ENCODE assay signal across 1 cellular context in genomic region chr1:52404116-52404974, GRCh38.
TF ChIP-seq lines count a peak whose summit lies in the region.

Gene ORC1 (minus strand): TSS chr1:52404423. CDS start chr1:52402223, 2,200 bp downstream.
A gene with protein sequence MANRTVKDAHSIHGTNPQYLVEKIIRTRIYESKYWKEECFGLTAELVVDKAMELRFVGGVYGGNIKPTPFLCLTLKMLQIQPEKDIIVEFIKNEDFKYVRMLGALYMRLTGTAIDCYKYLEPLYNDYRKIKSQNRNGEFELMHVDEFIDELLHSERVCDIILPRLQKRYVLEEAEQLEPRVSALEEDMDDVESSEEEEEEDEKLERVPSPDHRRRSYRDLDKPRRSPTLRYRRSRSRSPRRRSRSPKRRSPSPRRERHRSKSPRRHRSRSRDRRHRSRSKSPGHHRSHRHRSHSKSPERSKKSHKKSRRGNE (plus strand): TSS chr1:52404602. CDS start chr1:52404750, 148 bp downstream.

TF ChIP-seq in HepG2, 621 proteins besides CTCF, POLR2A, EP300 and RAD21 (continued from another document and continues in another):
- peak; percentile 51; the same call in 1 of the 2 replicates for TF ChIP-seq ZNF784 (CRISPR knock-in tag; IDR thresholded peaks at IDR 0.05; ENCODE audit: borderline replicate concordance)
- peak; percentile 43; the same call in 1 of the 2 replicates for TF ChIP-seq HDAC2 (CRISPR knock-in tag; IDR thresholded peaks at IDR 0.05)
- peak; percentile 84 for TF ChIP-seq YEATS4 (CRISPR knock-in tag; IDR thresholded peaks at IDR 0.05; ENCODE audit: borderline replicate concordance)
- TF ChIP-seq ATM (IDR thresholded peaks at IDR 0.05; ENCODE audit: borderline replicate concordance): no peak
- no peak for TF ChIP-seq JDP2 (CRISPR knock-in tag; IDR thresholded peaks at IDR 0.05; ENCODE audit: borderline replicate concordance)
- peak; percentile 96 for TF ChIP-seq KAT8 (CRISPR knock-in tag; IDR thresholded peaks at IDR 0.05)
- TF ChIP-seq ZNF577 (CRISPR knock-in tag; IDR thresholded peaks at IDR 0.05; ENCODE audit: borderline replicate concordance, low read depth): no peak
- TF ChIP-seq KLF11 (CRISPR knock-in tag; IDR thresholded peaks at IDR 0.05): no peak; the same call in 1 of the 2 replicates
- peak; percentile 92 for TF ChIP-seq KMT2A (CRISPR knock-in tag; IDR thresholded peaks at IDR 0.05)
- TF ChIP-seq, protein P1, sequence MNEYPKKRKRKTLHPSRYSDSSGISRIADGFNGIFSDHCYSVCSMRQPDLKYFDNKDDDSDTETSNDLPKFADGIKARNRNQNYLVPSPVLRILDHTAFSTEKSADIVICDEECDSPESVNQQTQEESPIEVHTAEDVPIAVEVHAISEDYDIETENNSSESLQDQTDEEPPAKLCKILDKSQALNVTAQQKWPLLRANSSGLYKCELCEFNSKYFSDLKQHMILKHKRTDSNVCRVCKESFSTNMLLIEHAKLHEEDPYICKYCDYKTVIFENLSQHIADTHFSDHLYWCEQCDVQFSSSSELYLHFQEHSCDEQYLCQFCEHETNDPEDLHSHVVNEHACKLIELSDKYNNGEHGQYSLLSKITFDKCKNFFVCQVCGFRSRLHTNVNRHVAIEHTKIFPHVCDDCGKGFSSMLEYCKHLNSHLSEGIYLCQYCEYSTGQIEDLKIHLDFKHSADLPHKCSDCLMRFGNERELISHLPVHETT (CRISPR knock-in tag; conservative IDR thresholded peaks at IDR 0.05): peak; percentile 38; the same call in 1 of the 2 replicates
- TF ChIP-seq, protein P2, sequence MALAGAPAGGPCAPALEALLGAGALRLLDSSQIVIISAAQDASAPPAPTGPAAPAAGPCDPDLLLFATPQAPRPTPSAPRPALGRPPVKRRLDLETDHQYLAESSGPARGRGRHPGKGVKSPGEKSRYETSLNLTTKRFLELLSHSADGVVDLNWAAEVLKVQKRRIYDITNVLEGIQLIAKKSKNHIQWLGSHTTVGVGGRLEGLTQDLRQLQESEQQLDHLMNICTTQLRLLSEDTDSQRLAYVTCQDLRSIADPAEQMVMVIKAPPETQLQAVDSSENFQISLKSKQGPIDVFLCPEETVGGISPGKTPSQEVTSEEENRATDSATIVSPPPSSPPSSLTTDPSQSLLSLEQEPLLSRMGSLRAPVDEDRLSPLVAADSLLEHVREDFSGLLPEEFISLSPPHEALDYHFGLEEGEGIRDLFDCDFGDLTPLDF (CRISPR knock-in tag; IDR thresholded peaks at IDR 0.05): peak; percentile 72
- TF ChIP-seq MIER2 (CRISPR knock-in tag; IDR thresholded peaks at IDR 0.05): peak; percentile 21; the same call in 1 of the 2 replicates
- TF ChIP-seq ZNF747 (CRISPR knock-in tag; IDR thresholded peaks at IDR 0.05; ENCODE audit: borderline replicate concordance): peak; percentile 86; the same call in 1 of the 2 replicates
- TF ChIP-seq, protein P3, sequence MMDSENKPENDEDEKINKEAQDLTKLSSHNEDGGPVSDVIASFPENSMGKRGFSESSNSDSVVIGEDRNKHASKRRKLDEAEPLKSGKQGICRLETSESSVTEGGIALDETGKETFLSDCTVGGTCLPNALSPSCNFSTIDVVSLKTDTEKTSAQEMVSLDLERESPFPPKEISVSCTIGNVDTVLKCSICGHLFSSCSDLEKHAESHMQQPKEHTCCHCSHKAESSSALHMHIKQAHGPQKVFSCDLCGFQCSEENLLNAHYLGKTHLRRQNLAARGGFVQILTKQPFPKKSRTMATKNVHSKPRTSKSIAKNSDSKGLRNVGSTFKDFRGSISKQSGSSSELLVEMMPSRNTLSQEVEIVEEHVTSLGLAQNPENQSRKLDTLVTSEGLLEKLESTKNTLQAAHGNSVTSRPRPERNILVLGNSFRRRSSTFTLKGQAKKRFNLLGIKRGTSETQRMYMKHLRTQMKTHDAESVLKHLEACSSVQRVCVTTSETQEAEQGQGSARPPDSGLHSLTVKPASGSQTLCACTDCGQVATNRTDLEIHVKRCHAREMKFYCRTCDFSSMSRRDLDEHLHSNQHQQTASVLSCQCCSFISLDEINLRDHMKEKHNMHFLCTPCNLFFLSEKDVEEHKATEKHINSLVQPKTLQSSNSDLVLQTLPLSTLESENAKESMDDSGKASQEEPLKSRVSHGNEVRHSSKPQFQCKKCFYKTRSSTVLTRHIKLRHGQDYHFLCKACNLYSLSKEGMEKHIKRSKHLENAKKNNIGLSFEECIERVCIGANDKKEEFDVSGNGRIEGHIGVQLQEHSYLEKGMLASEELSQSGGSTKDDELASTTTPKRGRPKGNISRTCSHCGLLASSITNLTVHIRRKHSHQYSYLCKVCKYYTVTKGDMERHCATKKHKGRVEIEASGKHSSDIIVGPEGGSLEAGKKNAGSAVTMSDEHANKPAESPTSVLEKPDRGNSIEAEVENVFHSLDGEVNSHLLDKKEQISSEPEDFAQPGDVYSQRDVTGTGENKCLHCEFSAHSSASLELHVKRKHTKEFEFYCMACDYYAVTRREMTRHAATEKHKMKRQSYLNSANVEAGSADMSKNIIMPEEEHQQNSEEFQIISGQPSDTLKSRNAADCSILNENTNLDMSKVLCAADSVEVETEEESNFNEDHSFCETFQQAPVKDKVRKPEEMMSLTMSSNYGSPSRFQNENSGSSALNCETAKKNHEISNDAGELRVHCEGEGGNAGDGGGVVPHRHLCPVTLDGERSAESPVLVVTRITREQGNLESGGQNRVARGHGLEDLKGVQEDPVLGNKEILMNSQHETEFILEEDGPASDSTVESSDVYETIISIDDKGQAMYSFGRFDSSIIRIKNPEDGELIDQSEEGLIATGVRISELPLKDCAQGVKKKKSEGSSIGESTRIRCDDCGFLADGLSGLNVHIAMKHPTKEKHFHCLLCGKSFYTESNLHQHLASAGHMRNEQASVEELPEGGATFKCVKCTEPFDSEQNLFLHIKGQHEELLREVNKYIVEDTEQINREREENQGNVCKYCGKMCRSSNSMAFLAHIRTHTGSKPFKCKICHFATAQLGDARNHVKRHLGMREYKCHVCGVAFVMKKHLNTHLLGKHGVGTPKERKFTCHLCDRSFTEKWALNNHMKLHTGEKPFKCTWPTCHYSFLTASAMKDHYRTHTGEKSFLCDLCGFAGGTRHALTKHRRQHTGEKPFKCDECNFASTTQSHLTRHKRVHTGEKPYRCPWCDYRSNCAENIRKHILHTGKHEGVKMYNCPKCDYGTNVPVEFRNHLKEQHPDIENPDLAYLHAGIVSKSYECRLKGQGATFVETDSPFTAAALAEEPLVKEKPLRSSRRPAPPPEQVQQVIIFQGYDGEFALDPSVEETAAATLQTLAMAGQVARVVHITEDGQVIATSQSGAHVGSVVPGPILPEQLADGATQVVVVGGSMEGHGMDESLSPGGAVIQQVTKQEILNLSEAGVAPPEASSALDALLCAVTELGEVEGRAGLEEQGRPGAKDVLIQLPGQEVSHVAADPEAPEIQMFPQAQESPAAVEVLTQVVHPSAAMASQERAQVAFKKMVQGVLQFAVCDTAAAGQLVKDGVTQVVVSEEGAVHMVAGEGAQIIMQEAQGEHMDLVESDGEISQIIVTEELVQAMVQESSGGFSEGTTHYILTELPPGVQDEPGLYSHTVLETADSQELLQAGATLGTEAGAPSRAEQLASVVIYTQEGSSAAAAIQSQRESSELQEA (CRISPR knock-in tag; IDR thresholded peaks at IDR 0.05; ENCODE audit: not compliant biosample characterization): peak; percentile 54
- TF ChIP-seq MTF2 (CRISPR knock-in tag; IDR thresholded peaks at IDR 0.05; ENCODE audit: borderline replicate concordance): no peak
- TF ChIP-seq CEBPG (CRISPR knock-in tag; IDR thresholded peaks at IDR 0.05): peak; percentile 98
- TF ChIP-seq ZNF589 (CRISPR knock-in tag; conservative IDR thresholded peaks at IDR 0.05): 0 out of 2 replicates have a peak, but pooled peaks have one; percentile 27
- 0 out of 2 replicates have a peak, but pooled peaks have one; percentile 7 for TF ChIP-seq ZMYM3 (CRISPR knock-in tag; IDR thresholded peaks at IDR 0.05)
- peak; percentile 91; the same call in 1 of the 2 replicates for TF ChIP-seq ETV5 (CRISPR knock-in tag; IDR thresholded peaks at IDR 0.05; ENCODE audit: borderline replicate concordance)
- peak; percentile 93; the same call in 1 of the 2 replicates for TF ChIP-seq KMT2B (CRISPR knock-in tag; IDR thresholded peaks at IDR 0.05)
- peak; percentile 93 for TF ChIP-seq THAP11 (CRISPR knock-in tag; IDR thresholded peaks at IDR 0.05)
- TF ChIP-seq XRCC5 (optimal IDR thresholded peaks at IDR 0.05; ENCODE audit: low read length): no peak
- peak; percentile 96 for TF ChIP-seq POLR2AphosphoS5 (IDR thresholded peaks at IDR 0.05; ENCODE audit: low read depth, low read length)
- TF ChIP-seq ZBTB38 (CRISPR knock-in tag; IDR thresholded peaks at IDR 0.05): peak; percentile 70; the same call in 1 of the 2 replicates
- TF ChIP-seq MAF1 (CRISPR knock-in tag; IDR thresholded peaks at IDR 0.05; ENCODE audit: borderline replicate concordance): no peak
- TF ChIP-seq FOXP4 (CRISPR knock-in tag; IDR thresholded peaks at IDR 0.05): no peak; the same call in 1 of the 2 replicates
- TF ChIP-seq SP5 (CRISPR knock-in tag; IDR thresholded peaks at IDR 0.05; ENCODE audit: borderline replicate concordance, low read depth): peak; percentile 69
- no peak; the same call in 1 of the 2 replicates for TF ChIP-seq ZNF782 (CRISPR knock-in tag; IDR thresholded peaks at IDR 0.05; ENCODE audit: borderline replicate concordance)
- no peak for TF ChIP-seq HNRNPH1 (optimal IDR thresholded peaks at IDR 0.05; ENCODE audit: low read depth, low read length)
- peak; percentile 82; the same call in 2 of the 3 replicates for TF ChIP-seq MXI1 (IDR thresholded peaks at IDR 0.05; ENCODE audit: borderline replicate concordance, low read depth, low read length)
- TF ChIP-seq ZNF879 (CRISPR knock-in tag; IDR thresholded peaks at IDR 0.05): no peak
- TF ChIP-seq RNF2 (conservative IDR thresholded peaks at IDR 0.05; ENCODE audit: low read depth): no peak; the same call in 1 of the 2 replicates
- no peak for TF ChIP-seq CCAR2 (optimal IDR thresholded peaks at IDR 0.05; ENCODE audit: low read depth, low read length)
- TF ChIP-seq YY1 (IDR thresholded peaks at IDR 0.05; ENCODE audit: insufficient read depth, insufficient replicate concordance, low read depth, low read length): peak; percentile 96
- TF ChIP-seq ZNF432 (CRISPR knock-in tag; IDR thresholded peaks at IDR 0.05; ENCODE audit: borderline replicate concordance): no peak
- peak; percentile 71; the same call in 1 of the 2 replicates for TF ChIP-seq NR2C2 (CRISPR knock-in tag; IDR thresholded peaks at IDR 0.05; ENCODE audit: borderline replicate concordance)
- no peak for TF ChIP-seq THAP8 (CRISPR knock-in tag; IDR thresholded peaks at IDR 0.05; ENCODE audit: borderline replicate concordance)
- 0 out of 2 replicates have a peak, but pooled peaks have one; percentile 31 for TF ChIP-seq NPAS2 (CRISPR knock-in tag; IDR thresholded peaks at IDR 0.05; ENCODE audit: borderline replicate concordance)
- TF ChIP-seq TFE3 (CRISPR knock-in tag; IDR thresholded peaks at IDR 0.05): peak; percentile 71
- TF ChIP-seq SALL1 (CRISPR knock-in tag; IDR thresholded peaks at IDR 0.05): peak; percentile 78
